Comparison of ENCODE assay signal across 23 cellular contexts in genomic region chr1:162376754-162377153, GRCh38. TPM values are rescaled to one million over a fixed set of nuclear protein-coding genes. Genes with fewer than 3 reads are reported as not detected.
A peak's percentile ranks its signal among the peaks of the same experiment; 100 is the strongest.
DNase-seq lines count a peak whose midpoint lies in the region; ATAC-seq, FAIRE-seq and TF ChIP-seq lines count a peak whose summit lies in the region.
"Had no signal": no experiment of that assay in that cellular context is flagged by ENCODE, and none has a peak within 500 bp of the region (broad histone marks: within the 10 kb centered on the region; RNA-seq: fewer than 3 reads in every experiment).

SPATA46 (minus strand) TSS chr1:162376854; CDS start chr1:162376790, 64 bp downstream.

- H3K4me3 ChIP-seq in K562 (no peak within 1 kb of the TSS), sigmoid colon (no peak within 1 kb of the TSS)
- H3K4me3 ChIP-seq: GM23248, HAP-1 had no signal

- TF ChIP-seq POLR2A in K562 (conservative IDR thresholded peaks at IDR 0.05) (no peak), sigmoid colon (IDR thresholded peaks at IDR 0.05) (no peak)

- TF ChIP-seq EP300 in K562 (IDR thresholded peaks at IDR 0.05; ENCODE audit: low read length) (no peak), sigmoid colon (IDR thresholded peaks at IDR 0.05) (no peak)

- ATAC-seq in K562 (no peak), left lobe of liver (no peak), HG03378 (IDR thresholded peaks at IDR 0.05; ENCODE audit: unreplicated experiment) (no peak), GM18861 (IDR thresholded peaks at IDR 0.05; ENCODE audit: unreplicated experiment) (no peak), GM19467 (IDR thresholded peaks at IDR 0.05; ENCODE audit: unreplicated experiment) (no peak)

- TF ChIP-seq CTCF in K562 (IDR thresholded peaks at IDR 0.05 in 2 of 3, conservative IDR thresholded peaks at IDR 0.05 in 1 of 3; ENCODE audit: insufficient read depth in 2 of 3, low read depth in 1 of 3, low read length in 3 of 3) (no peak), sigmoid colon (IDR thresholded peaks at IDR 0.05) (no peak)

- peak within 1 kb of the TSS; percentile 54; the same call in 1 of the 2 replicates for H2AFZ ChIP-seq in K562 (ENCODE audit: low read depth, low read length)
- H2AFZ ChIP-seq: GM23248 had no signal

- FAIRE-seq in K562 (lab: Jason Lieb, UNC): no peak
- FAIRE-seq: A204.1, GM12892 had no signal

- peaks cover 27 to 54% of the 10 kb centered on the region in 2 experiments for H3K4me1 ChIP-seq in K562 (replicated peaks in 1 of 2; ENCODE audit: control insufficient read depth in 2 of 2, insufficient read depth in 2 of 2, low read length in 2 of 2)
- H3K4me1 ChIP-seq in sigmoid colon: no peaks in the 10 kb centered on the region
- H3K4me1 ChIP-seq: HAP-1 had no signal

- H3K9ac ChIP-seq in K562 (ENCODE audit: insufficient read depth in 1 of 2, low read depth in 2 of 2, low read length in 2 of 2): no peak within 1 kb of the TSS
- H3K9ac ChIP-seq: GM23248 had no signal

- peaks cover 2% of the 10 kb centered on the region for H3K9me1 ChIP-seq in K562 (ENCODE audit: control insufficient read depth, insufficient read depth, low read length)

- in situ Hi-C loops in SK-MEL-5 (cut with HindIII; ENCODE audit: low pct_unique_long_range_greater_than_20kb, low sequenced_read_pairs): no loop called here
- in situ Hi-C loops in K562 (cut with MboI): no loop called here

- H3K79me2 ChIP-seq in K562 (ENCODE audit: control insufficient read depth, insufficient read depth, low read length): no peaks in the 10 kb centered on the region

- CTCF ChIA-PET in K562 (lab: Yijun Ruan, JAX; ENCODE audit: low intra/inter-chr PET ratio): no interaction called here

- H3K27ac ChIP-seq in K562 (ENCODE audit: extremely low read depth, low read depth, low read length) (no peak within 1 kb of the TSS), sigmoid colon (no peak within 1 kb of the TSS)
- H3K27ac ChIP-seq: GM23248 had no signal

- DNase-seq in SK-MEL-5 (ENCODE audit: low read depth, low spot score) (peak; percentile 69), K562 (ENCODE audit: extremely low read depth in 1 of 4, low spot score in 3 of 4) (no peak), left lobe of liver (ENCODE audit: low spot score) (peak; percentile 34), sigmoid colon (peak; percentile 30), SKM-1 treated with dmso at 0.1 percent for 144 hours (lab: John Stamatoyannopoulos, UW; ENCODE audit: unreplicated experiment) (no peak)
- DNase-seq: ACHN; BE2C; C1 segment of cervical spinal cord; CD4-positive, CD25-positive, alpha-beta regulatory T cell; DMS153; DMS79; GDM1; GM23248 had no signal

- H3K9me3 ChIP-seq in K562 (replicated peaks; ENCODE audit: control insufficient read depth, insufficient read depth, low read depth, low read length) (no peaks in the 10 kb centered on the region), sigmoid colon (no peaks in the 10 kb centered on the region)
- H3K9me3 ChIP-seq: BE2C, Caco-2, HAP-1 had no signal

- no peaks in the 10 kb centered on the region for H3K27me3 ChIP-seq in K562 (ENCODE audit: control insufficient read depth in 2 of 2, insufficient read depth in 2 of 2, low read length in 2 of 2)
- no peaks in the 10 kb centered on the region for H3K27me3 ChIP-seq in sigmoid colon
- H3K27me3 ChIP-seq: BE2C had no signal

- POLR2A ChIA-PET in K562 (lab: Yijun Ruan, JAX): interaction anchor here (0.6 kb wide), 1 partner anchor 32 kb away, joined by 3 read pairs; no protein-coding TSS in a partner anchor

- no peak for TF ChIP-seq RAD21 in K562 (CRISPR knock-in tag; conservative IDR thresholded peaks at IDR 0.05 in 1 of 2, IDR thresholded peaks at IDR 0.05 in 1 of 2)

- no peaks in the 10 kb centered on the region for H4K20me1 ChIP-seq in K562 (replicated peaks; ENCODE audit: control insufficient read depth, insufficient read depth, low read length)

- BruUV-seq in K562 (replicated peaks; lab: Mats Ljungman, UMichigan): no TSS peak

- intact Hi-C loops in K562 (cut with micrococcal nuclease): no loop called here
- intact Hi-C loops in sigmoid colon (cut with DNase I): no loop called here

- H3K36me3 ChIP-seq in K562 (ENCODE audit: control insufficient read depth, insufficient read depth, low read length) (no peaks in the 10 kb centered on the region), sigmoid colon (no peaks in the 10 kb centered on the region)
- H3K36me3 ChIP-seq: BE2C, HAP-1 had no signal

- no peak within 1 kb of the TSS for H3K4me2 ChIP-seq in K562 (ENCODE audit: insufficient read depth, low read length)

- 87% methylated on average over 2 of the region's 2 CpGs for WGBS in K562 (ENCODE audit: insufficient coverage, low coverage, missing lambda C conversion rate)
- 94 to 97% methylated on average over 2 of the region's 2 CpGs for WGBS in sigmoid colon, 2 donors

TF ChIP-seq in K562, 482 proteins besides CTCF, POLR2A, EP300 and RAD21 (continues in another document):
- TF ChIP-seq ARHGAP35 (IDR thresholded peaks at IDR 0.05; ENCODE audit: partially characterized antibody) (no peak), ZFX (CRISPR knock-in tag; IDR thresholded peaks at IDR 0.05) (no peak), FOXM1 (IDR thresholded peaks at IDR 0.05; ENCODE audit: low read depth) (no peak), FOXM1 (CRISPR knock-in tag; IDR thresholded peaks at IDR 0.05; ENCODE audit: low read depth) (no peak), CTCFL (IDR thresholded peaks at IDR 0.05; ENCODE audit: borderline replicate concordance, insufficient read depth, low read depth, low read length, poor library complexity, severe bottlenecking) (no peak), CREB5 (CRISPR knock-in tag; IDR thresholded peaks at IDR 0.05) (no peak), ZNF212 (CRISPR knock-in tag; IDR thresholded peaks at IDR 0.05) (no peak), TCF15 (CRISPR knock-in tag; IDR thresholded peaks at IDR 0.05) (no peak), CREM (IDR thresholded peaks at IDR 0.05; ENCODE audit: low read depth) (no peak), IRF1 (CRISPR knock-in tag; IDR thresholded peaks at IDR 0.05; ENCODE audit: borderline replicate concordance) (no peak)

RNA-seq across cellular contexts. Expression of gene SPATA46, which starts in this region (rescaled TPM):
- 0.32 TPM in 1 of 2 replicates, not detected in the other for total RNA-seq in SK-MEL-5 (2014; rRNA removed; shearing (Covaris generic))
- polyA plus RNA-seq in SK-MEL-5 (2015; cell fraction: cytosol; rRNA removed): not detected in 2 replicates
- polyA plus RNA-seq in SK-MEL-5 (2015; cell fraction: nucleus; rRNA removed): not detected in 2 replicates
- not detected in 2 replicates for total RNA-seq in K562 (2011; cell fraction: chromatin; rRNA removed; ENCODE audit: low replicate concordance)
- not detected in 2 replicates for total RNA-seq in K562 (2011; cell fraction: nucleolus; rRNA removed)
- total RNA-seq in K562 (2011; cell fraction: nucleoplasm; rRNA removed): not detected in 2 replicates
- total RNA-seq in K562 (2014; rRNA removed) (not detected in 2 replicates), K562 (2014; rRNA removed; fragmentation: Illumina TruSeq; extraction: Trizol) (not detected in 2 replicates), K562 (2015; rRNA removed; fragmentation: Illumina TruSeq; extraction: Trizol) (not detected in 2 replicates), K562 (2021) (not detected in 2 replicates), left lobe of liver (not detected), sigmoid colon (not detected)
- polyA plus RNA-seq in K562 (2011; rRNA removed) (0.04 TPM in 2 replicates), K562 (2014; fragmentation: Illumina TruSeq; extraction: Trizol) (not detected in 2 replicates), K562 (2014; fragmentation: Nextera tagmentation; extraction: Ambion mirVana) (under 1 TPM in 1 of 2 experiments, not detected in 1; 0.11 TPM), K562 (2014; rRNA removed) (not detected in 2 replicates), sigmoid colon (not detected)
- 0.03 TPM in 1 of 2 replicates, not detected in the other for polyA plus RNA-seq in K562 (2011; cell fraction: cytosol; rRNA removed)
- polyA plus RNA-seq in K562 (2011; cell fraction: nucleus; rRNA removed): 0.14 TPM in 1 of 2 replicates, not detected in the other
- 0.15 TPM in 1 of 2 replicates, not detected in the other for polyA plus RNA-seq in K562 (2012)
- polyA minus RNA-seq in K562 (2011; rRNA and poly(A)+ RNA removed): not detected in 2 replicates
- polyA minus RNA-seq in K562 (2011; cell fraction: cytosol; rRNA and poly(A)+ RNA removed): not detected in 2 replicates
- not detected in 2 replicates for polyA minus RNA-seq in K562 (2011; cell fraction: nucleus; rRNA and poly(A)+ RNA removed)
- total RNA-seq: Caco-2; CD4-positive, CD25-positive, alpha-beta regulatory T cell; Daoy; GM23248; H4; HT-29 had no signal
- polyA plus RNA-seq: CD4-positive, CD25-positive, alpha-beta regulatory T cell; GM23248 had no signal

Comparison
In these comparisons a context has a peak if more than half of its experiments do, and no peak if none do; other contexts are left out.
1. Peak in DNase-seq in SK-MEL-5; RNA of the gene not detected or under 1 TPM.
2. Peak in DNase-seq in left lobe of liver; RNA of the gene not detected or under 1 TPM.
3. Peak in DNase-seq in sigmoid colon; RNA of the gene not detected or under 1 TPM.